Comparison of ENCODE assay signal across 10 cellular contexts in genomic region chr1:109687109-109687508, GRCh38. TPM values are rescaled to one million over a fixed set of nuclear protein-coding genes. Genes with fewer than 3 reads are reported as not detected.
DNase-seq lines count a peak whose midpoint lies in the region; ATAC-seq and TF ChIP-seq lines count a peak whose summit lies in the region.
"Not testable (repeated sequence)": the region's sequence is repeated elsewhere in the genome, so short reads cannot be mapped to it uniquely, and the experiment has no call there.
"Had no signal": no experiment of that assay in that cellular context is flagged by ENCODE, and none has a peak within 500 bp of the region (broad histone marks: within the 10 kb centered on the region; RNA-seq: fewer than 3 reads in every experiment).

No MANE protein-coding gene starts in this region.

- peak; percentile 3 for ATAC-seq in HG02885 (IDR thresholded peaks at IDR 0.05; ENCODE audit: poor library complexity, unreplicated experiment)
- ATAC-seq in activated T-cell treated with anti-CD3 and anti-CD28 coated beads, Interleukin-2, amount 50 U/mL, for 72 hours (replicated peaks in 1 of 2), result peak in 1 of 2 donors; percentile 21

- not testable (repeated sequence) for H3K36me3 Mint-ChIP-seq in activated T-cell treated with anti-CD3 and anti-CD28 coated beads, Interleukin-2, amount 50 U/mL, for 72 hours (ENCODE audit: insufficient read depth in 2 of 2); immature natural killer cell; neural progenitor cell

- not testable (repeated sequence) for H3K9me2 ChIP-seq in OCI-LY1 (ENCODE audit: low read depth, low read length)

- not testable (repeated sequence) for H3K4me1 Mint-ChIP-seq in activated T-cell treated with anti-CD3 and anti-CD28 coated beads, Interleukin-2, amount 50 U/mL, for 72 hours (ENCODE audit: low read depth); immature natural killer cell; neural progenitor cell

- not testable (repeated sequence) for H3K27me3 ChIP-seq in OCI-LY1 (ENCODE audit: insufficient read depth, low read length); colonic mucosa; neural progenitor cell; subcutaneous abdominal adipose tissue (ENCODE audit: control insufficient read depth in 5 of 5, insufficient read depth in 4 of 5, low read length in 5 of 5)

- H3K4me2 ChIP-seq in OCI-LY1 (ENCODE audit: low read length), result peak overlapping the region; percentile 61
- not testable (repeated sequence) for H3K4me2 ChIP-seq in neural progenitor cell

- not testable (repeated sequence) for H3K36me3 ChIP-seq in ES-I3 (ENCODE audit: insufficient read depth, low read length); OCI-LY1 (ENCODE audit: insufficient read depth, low read length); colonic mucosa; neural progenitor cell; subcutaneous abdominal adipose tissue (ENCODE audit: control insufficient read depth in 5 of 5, insufficient read depth in 5 of 5, low read length in 5 of 5)

- not testable (repeated sequence) for H4K20me1 ChIP-seq in OCI-LY1 (ENCODE audit: insufficient read depth, low read length); neural progenitor cell (ENCODE audit: low read depth)

- not testable (repeated sequence) for H3K9me3 ChIP-seq in ES-I3 (ENCODE audit: control insufficient read depth, insufficient read depth, low read length); OCI-LY1 (ENCODE audit: low read length); colonic mucosa; neural progenitor cell (ENCODE audit: low read depth); subcutaneous abdominal adipose tissue (ENCODE audit: control insufficient read depth in 5 of 5, low read length in 5 of 5)

- H3K4me3 Mint-ChIP-seq in activated T-cell treated with anti-CD3 and anti-CD28 coated beads, Interleukin-2, amount 50 U/mL, for 72 hours, result peak overlapping the region; percentile 86 to 94
- H3K4me3 Mint-ChIP-seq in immature natural killer cell, result peak overlapping the region in 3 of 5 donors; percentile 87 to 92 (median 89)
- H3K4me3 Mint-ChIP-seq in neural progenitor cell, result peak overlapping the region; percentile 64

- not testable (repeated sequence) for H2AFZ ChIP-seq in OCI-LY1 (ENCODE audit: low read length); neural progenitor cell (replicated peaks)

- H3K4me3 ChIP-seq in OCI-LY1 (ENCODE audit: low read depth, low read length, poor library complexity, severe bottlenecking) (peak overlapping the region; percentile 57), colonic mucosa (peak overlapping the region; percentile 48), neural progenitor cell (peak overlapping the region; percentile 30), subcutaneous abdominal adipose tissue (ENCODE audit: low read depth in 1 of 5, low read length in 5 of 5) (peak overlapping the region in 2 of 5 donors; percentile 72 to 76)

- H3F3A ChIP-seq in OCI-LY1 (ENCODE audit: insufficient read depth, low read length); neural progenitor cell (ENCODE audit: low read depth): not testable (repeated sequence)

- H3K79me2 ChIP-seq in OCI-LY1 (ENCODE audit: insufficient read depth, low read length); neural progenitor cell (ENCODE audit: low read depth): not testable (repeated sequence)

- H3K27ac Mint-ChIP-seq in activated T-cell treated with anti-CD3 and anti-CD28 coated beads, Interleukin-2, amount 50 U/mL, for 72 hours, result peak overlapping the region; percentile 95
- H3K27ac Mint-ChIP-seq in immature natural killer cell (peak overlapping the region in 4 of 6 donors; percentile 87 to 90 (median 88)), neural progenitor cell (peak overlapping the region; percentile 79)

- not testable (repeated sequence) for H3K4me1 ChIP-seq in ES-I3 (ENCODE audit: insufficient read depth, low read length); OCI-LY1 (ENCODE audit: insufficient read depth, low read length, severe bottlenecking); colonic mucosa; neural progenitor cell
- peaks cover 0 to 22% (median 0%) of the 10 kb centered on the region in 5 donors for H3K4me1 ChIP-seq in subcutaneous abdominal adipose tissue (ENCODE audit: control insufficient read depth in 5 of 5, insufficient read depth in 5 of 5, low read length in 5 of 5)

- TF ChIP-seq CTCF in OCI-LY1 (IDR thresholded peaks at IDR 0.05; ENCODE audit: low read length); colonic mucosa (IDR thresholded peaks at IDR 0.05); neural progenitor cell (IDR thresholded peaks at IDR 0.05): not testable (repeated sequence)

- not testable (repeated sequence) for H3K9me3 Mint-ChIP-seq in activated T-cell treated with anti-CD3 and anti-CD28 coated beads, Interleukin-2, amount 50 U/mL, for 72 hours; immature natural killer cell; neural progenitor cell

- H3K9ac ChIP-seq in ES-I3 (ENCODE audit: low read depth, low read length) (peak overlapping the region; percentile 49; the same call in 1 of the 2 replicates), OCI-LY1 (ENCODE audit: low read length) (peak overlapping the region; percentile 54; the same call in 1 of the 2 replicates), colonic mucosa (ENCODE audit: low read depth in 2 of 2, low read length in 2 of 2) (peak overlapping the region in 1 of 2 donors; percentile 73), subcutaneous abdominal adipose tissue (ENCODE audit: low read length in 5 of 5) (peak overlapping the region in 2 of 5 donors; percentile 45 to 48)
- not testable (repeated sequence) for H3K9ac ChIP-seq in neural progenitor cell

- not testable (repeated sequence) for DNase-seq in activated T-cell treated with anti-CD3 and anti-CD28 coated beads, Interleukin-2, amount 50 U/mL, for 72 hours; colonic mucosa; immature natural killer cell; neural progenitor cell (ENCODE audit: low spot score)

- intact Hi-C loops in colonic mucosa (cut with DNase I), result not testable (repeated sequence)

- H3K27me3 Mint-ChIP-seq in activated T-cell treated with anti-CD3 and anti-CD28 coated beads, Interleukin-2, amount 50 U/mL, for 72 hours (ENCODE audit: low read depth); immature natural killer cell (ENCODE audit: low read depth in 3 of 3); neural progenitor cell (ENCODE audit: insufficient read depth, low read depth): not testable (repeated sequence)

- H3K27ac ChIP-seq in OCI-LY1 (ENCODE audit: low read depth, low read length, poor library complexity, severe bottlenecking); neural progenitor cell: not testable (repeated sequence)
- H3K27ac ChIP-seq in colonic mucosa, result peak overlapping the region; percentile 78
- H3K27ac ChIP-seq in subcutaneous abdominal adipose tissue (ENCODE audit: low read depth, low read length), result peak overlapping the region; percentile 41

RNA-seq across cellular contexts. Expression of gene GSTM1, which starts 0.5 kb away (rescaled TPM):
- 10 to 100 TPM; 37.2 to 60.6 TPM for total RNA-seq in activated T-cell treated with anti-CD3 and anti-CD28 coated beads, Interleukin-2, amount 50 U/mL, for 72 hours
- 10 to 100 TPM in 1 of 2 donors, not detected in 1; 46.1 TPM for total RNA-seq in colonic mucosa
- polyA plus RNA-seq in immature natural killer cell, result 10 to 100 TPM in 1 of 3 donors, not detected in 2; 35.4 TPM
- total RNA-seq in neural progenitor cell (ENCODE audit: low replicate concordance), result 13.8 and 20.8 TPM in 2 replicates
- total RNA-seq: occipital lobe had no signal
- polyA plus RNA-seq: endothelial cell of umbilical vein had no signal

RNA-seq across cellular contexts. Expression of gene GSTM2, which starts 19.3 kb away (rescaled TPM):
- total RNA-seq in activated T-cell treated with anti-CD3 and anti-CD28 coated beads, Interleukin-2, amount 50 U/mL, for 72 hours, result 10 to 100 TPM; 40.2 to 41.9 TPM
- total RNA-seq in colonic mucosa (10 to 100 TPM; 18.5 to 20.7 TPM), neural progenitor cell (ENCODE audit: low replicate concordance) (15.6 and 24.2 TPM in 2 replicates)
- 10 to 100 TPM; 32.6 to 51.2 (median 42.5) TPM for polyA plus RNA-seq in immature natural killer cell

RNA-seq across cellular contexts. Expression of gene GSTM5, which starts 24.9 kb away (rescaled TPM):
- total RNA-seq in activated T-cell treated with anti-CD3 and anti-CD28 coated beads, Interleukin-2, amount 50 U/mL, for 72 hours, result 1 to 10 TPM in 1 of 2 donors, under 1 TPM in 1; 0.81 to 1.0 TPM
- total RNA-seq in colonic mucosa (1 to 10 TPM; 2.0 to 3.0 TPM), neural progenitor cell (ENCODE audit: low replicate concordance) (0.62 TPM in 1 of 2 replicates, not detected in the other)
- under 1 TPM in 1 of 3 donors, not detected in 2; 0.23 TPM for polyA plus RNA-seq in immature natural killer cell

RNA-seq across cellular contexts. Expression of gene GSTM4, which starts 31.2 kb away (rescaled TPM):
- total RNA-seq in activated T-cell treated with anti-CD3 and anti-CD28 coated beads, Interleukin-2, amount 50 U/mL, for 72 hours, result 10 to 100 TPM; 23.5 to 31.1 TPM
- total RNA-seq in colonic mucosa (10 to 100 TPM; 62.6 to 77.4 TPM), neural progenitor cell (ENCODE audit: low replicate concordance) (4.3 and 17.3 TPM in 2 replicates)
- 10 to 100 TPM; 10.9 to 33.4 (median 21.0) TPM for polyA plus RNA-seq in immature natural killer cell

RNA-seq across cellular contexts. Expression of gene GSTM3, which starts 53.7 kb away (rescaled TPM):
- 10 to 100 TPM in 1 of 2 donors, 1 to 10 TPM in 1; 8.1 to 13.3 TPM for total RNA-seq in activated T-cell treated with anti-CD3 and anti-CD28 coated beads, Interleukin-2, amount 50 U/mL, for 72 hours
- total RNA-seq in colonic mucosa (10 to 100 TPM in 1 of 2 donors, 1 to 10 TPM in 1; 4.9 to 24.6 TPM), neural progenitor cell (ENCODE audit: low replicate concordance) (6.4 and 12.9 TPM in 2 replicates)
- polyA plus RNA-seq in immature natural killer cell, result 1 to 10 TPM; 1.1 to 7.1 (median 5.9) TPM
